In genomic region chr2:96305091-96305978, GRCh38 we compare ENCODE assay signal across 1 cellular context.
TF ChIP-seq lines count a peak whose summit lies in the region.

Gene SNRNP200 (minus strand): TSS chr2:96305546. CDS start chr2:96305437, 109 bp downstream.

TF ChIP-seq in HepG2, 621 proteins besides CTCF, POLR2A, EP300 and RAD21 (continued from another document and continues in another):
- TF ChIP-seq ZHX2 (IDR thresholded peaks at IDR 0.05; ENCODE audit: low read depth), result peak; percentile 84; the same call in 1 of the 2 replicates
- peak; percentile 92 for TF ChIP-seq ZHX2 (CRISPR knock-in tag; IDR thresholded peaks at IDR 0.05; ENCODE audit: borderline replicate concordance)
- peak; percentile 98 for TF ChIP-seq KMT2B (CRISPR knock-in tag; IDR thresholded peaks at IDR 0.05)
- peak; percentile 24 for TF ChIP-seq NFYB (CRISPR knock-in tag; IDR thresholded peaks at IDR 0.05)
- TF ChIP-seq ZNF44 (CRISPR knock-in tag; IDR thresholded peaks at IDR 0.05), result peak; percentile 84; the same call in 1 of the 2 replicates
- peak; percentile 81; the same call in 1 of the 2 replicates for TF ChIP-seq ELF4 (CRISPR knock-in tag; IDR thresholded peaks at IDR 0.05; ENCODE audit: borderline replicate concordance)
- TF ChIP-seq SKI (IDR thresholded peaks at IDR 0.05; ENCODE audit: partially characterized antibody), result no peak
- peak; percentile 87 for TF ChIP-seq MYPOP (CRISPR knock-in tag; IDR thresholded peaks at IDR 0.05)
- TF ChIP-seq MATR3 (CRISPR knock-in tag; IDR thresholded peaks at IDR 0.05), result no peak
- peak; percentile 89; the same call in 1 of the 2 replicates for TF ChIP-seq TEAD2 (CRISPR knock-in tag; IDR thresholded peaks at IDR 0.05)
- TF ChIP-seq ZBTB49 (CRISPR knock-in tag; IDR thresholded peaks at IDR 0.05; ENCODE audit: borderline replicate concordance), result peak; percentile 55; the same call in 1 of the 2 replicates
- peak; percentile 99 for TF ChIP-seq SAP130 (CRISPR knock-in tag; IDR thresholded peaks at IDR 0.05; ENCODE audit: low read depth)
- TF ChIP-seq LRRFIP1 (CRISPR knock-in tag; conservative IDR thresholded peaks at IDR 0.05), result no peak
- TF ChIP-seq IRF2 (CRISPR knock-in tag; IDR thresholded peaks at IDR 0.05), result peak; percentile 90
- no peak for TF ChIP-seq REL (CRISPR knock-in tag; conservative IDR thresholded peaks at IDR 0.05)
- TF ChIP-seq XBP1 (CRISPR knock-in tag; IDR thresholded peaks at IDR 0.05), result peak; percentile 94
- TF ChIP-seq STAT5B (CRISPR knock-in tag; IDR thresholded peaks at IDR 0.05), result no peak
- TF ChIP-seq ZNF362 (CRISPR knock-in tag; IDR thresholded peaks at IDR 0.05; ENCODE audit: borderline replicate concordance), result peak; percentile 93
- peak; percentile 94 for TF ChIP-seq ELF3 (CRISPR knock-in tag; IDR thresholded peaks at IDR 0.05)
- peak; percentile 96 for TF ChIP-seq BRD4 (CRISPR knock-in tag; IDR thresholded peaks at IDR 0.05)
- no peak for TF ChIP-seq CAMTA2 (CRISPR knock-in tag; IDR thresholded peaks at IDR 0.05; ENCODE audit: borderline replicate concordance)
- peak; percentile 91 for TF ChIP-seq MED13 (CRISPR knock-in tag; IDR thresholded peaks at IDR 0.05)
- TF ChIP-seq ZNF775 (CRISPR knock-in tag; IDR thresholded peaks at IDR 0.05; ENCODE audit: borderline replicate concordance), result peak; percentile 94; the same call in 1 of the 2 replicates
- TF ChIP-seq ZNF800 (CRISPR knock-in tag; IDR thresholded peaks at IDR 0.05), result peak; percentile 92
- peak; percentile 13; the same call in 1 of the 2 replicates for TF ChIP-seq MIXL1 (CRISPR knock-in tag; IDR thresholded peaks at IDR 0.05)
- no peak for TF ChIP-seq HDAC6 (IDR thresholded peaks at IDR 0.05; ENCODE audit: low read depth, low read length)
- peak; percentile 96 for TF ChIP-seq RFXAP (CRISPR knock-in tag; IDR thresholded peaks at IDR 0.05; ENCODE audit: borderline replicate concordance)
- no peak for TF ChIP-seq TRIM22 (IDR thresholded peaks at IDR 0.05)
- TF ChIP-seq ZNF879 (CRISPR knock-in tag; IDR thresholded peaks at IDR 0.05), result no peak
- TF ChIP-seq ZNF33A (CRISPR knock-in tag; IDR thresholded peaks at IDR 0.05; ENCODE audit: borderline replicate concordance), result 0 out of 2 replicates have a peak, but pooled peaks have one; percentile 4
- TF ChIP-seq NR2F1 (CRISPR knock-in tag; IDR thresholded peaks at IDR 0.05), result peak; percentile 7 to 20; a peak in 1 of 4 replicates
- TF ChIP-seq RXRB (CRISPR knock-in tag; IDR thresholded peaks at IDR 0.05; ENCODE audit: borderline replicate concordance), result peak; percentile 67; the same call in 1 of the 2 replicates
- TF ChIP-seq DNMT3B (CRISPR knock-in tag; conservative IDR thresholded peaks at IDR 0.05), result no peak
- TF ChIP-seq ZNF709 (CRISPR knock-in tag; IDR thresholded peaks at IDR 0.05), result peak; percentile 93
- no peak for TF ChIP-seq CBFB (CRISPR knock-in tag; IDR thresholded peaks at IDR 0.05)
- no peak for TF ChIP-seq ZIK1 (CRISPR knock-in tag; IDR thresholded peaks at IDR 0.05; ENCODE audit: borderline replicate concordance, low read depth)
- TF ChIP-seq GFI1 (CRISPR knock-in tag; IDR thresholded peaks at IDR 0.05; ENCODE audit: borderline replicate concordance), result no peak; the same call in 1 of the 2 replicates
- peak; percentile 97; the same call in 1 of the 2 replicates for TF ChIP-seq FOXK1 (CRISPR knock-in tag; IDR thresholded peaks at IDR 0.05; ENCODE audit: borderline replicate concordance, low read depth)
- no peak for TF ChIP-seq ZNF282 (IDR thresholded peaks at IDR 0.05; ENCODE audit: partially characterized antibody)
- no peak for TF ChIP-seq MTF2 (CRISPR knock-in tag; IDR thresholded peaks at IDR 0.05; ENCODE audit: borderline replicate concordance)
- peak; percentile 93; the same call in 1 of the 3 replicates for TF ChIP-seq MXI1 (IDR thresholded peaks at IDR 0.05; ENCODE audit: borderline replicate concordance, low read depth, low read length)
- TF ChIP-seq ZNF441 (CRISPR knock-in tag; IDR thresholded peaks at IDR 0.05; ENCODE audit: borderline replicate concordance), result peak; percentile 17; the same call in 1 of the 2 replicates
- peak; percentile 99 for TF ChIP-seq RBFOX2 (IDR thresholded peaks at IDR 0.05; ENCODE audit: low read depth, low read length)
- no peak; the same call in 1 of the 2 replicates for TF ChIP-seq SIX4 (CRISPR knock-in tag; IDR thresholded peaks at IDR 0.05)
- no peak for TF ChIP-seq RBM22 (optimal IDR thresholded peaks at IDR 0.05; ENCODE audit: low read length)
- TF ChIP-seq SP2 (CRISPR knock-in tag; IDR thresholded peaks at IDR 0.05), result peak; percentile 72
- TF ChIP-seq HNF4G (IDR thresholded peaks at IDR 0.05; ENCODE audit: borderline replicate concordance, low read depth, low read length), result peak; percentile 6; the same call in 1 of the 2 replicates
- TF ChIP-seq HNF4G (CRISPR knock-in tag; IDR thresholded peaks at IDR 0.05; ENCODE audit: borderline replicate concordance, low read depth), result no peak; the same call in 1 of the 2 replicates
- TF ChIP-seq FIP1L1 (IDR thresholded peaks at IDR 0.05; ENCODE audit: borderline replicate concordance, insufficient read depth, low read depth, low read length), result peak; percentile 88; the same call in 1 of the 2 replicates
- peak; percentile 96 for TF ChIP-seq MAF1 (CRISPR knock-in tag; IDR thresholded peaks at IDR 0.05; ENCODE audit: borderline replicate concordance)
- no peak; the same call in 1 of the 2 replicates for TF ChIP-seq TOE1 (CRISPR knock-in tag; IDR thresholded peaks at IDR 0.05)
- TF ChIP-seq PRMT3 (CRISPR knock-in tag; IDR thresholded peaks at IDR 0.05; ENCODE audit: borderline replicate concordance, low read depth), result no peak
- TF ChIP-seq ZNF143 (CRISPR knock-in tag; IDR thresholded peaks at IDR 0.05), result peak; percentile 84
- TF ChIP-seq CBX1 (IDR thresholded peaks at IDR 0.05; ENCODE audit: low read depth), result peak; percentile 94
- TF ChIP-seq AKAP8 (CRISPR knock-in tag; IDR thresholded peaks at IDR 0.05), result peak; percentile 91
- TF ChIP-seq SIN3A (IDR thresholded peaks at IDR 0.05; ENCODE audit: borderline replicate concordance, low read depth, low read length), result peak; percentile 92; the same call in 1 of the 2 replicates
